In the genomic region with DNA sequence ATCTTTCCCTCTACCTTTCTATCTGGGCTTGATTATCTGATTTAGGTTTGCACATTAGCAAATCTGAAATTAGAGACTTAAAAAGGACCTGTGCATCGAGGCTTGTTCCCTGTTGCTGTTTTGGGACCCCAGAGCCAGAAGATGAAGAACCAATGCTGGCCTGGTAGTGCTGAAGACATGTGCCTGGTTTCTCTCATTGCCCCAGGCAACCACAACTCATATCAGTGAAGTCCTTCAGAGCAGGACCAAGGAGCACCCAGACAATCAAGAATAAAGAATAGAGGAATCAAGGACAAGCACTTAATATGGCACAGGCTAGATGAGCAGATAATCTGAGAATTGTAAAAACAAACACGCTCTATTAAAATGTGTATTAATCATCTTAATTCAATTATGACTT, we compare ENCODE assay signal across 29 cellular contexts.
DNase-seq lines count a peak whose midpoint lies in the region; ATAC-seq and TF ChIP-seq lines count a peak whose summit lies in the region.
"Had no signal": no experiment of that assay in that cellular context is flagged by ENCODE, and none has a peak within 500 bp of the region (broad histone marks: within the 10 kb centered on the region; RNA-seq: fewer than 3 reads in every experiment).

No MANE protein-coding gene starts in this region.

- ATAC-seq in WTC11: no peak
- ATAC-seq in HG02571 (IDR thresholded peaks at IDR 0.05; ENCODE audit: unreplicated experiment): no peak
- ATAC-seq: A549; CD8-positive, alpha-beta T cell had no signal

- H3K27ac Mint-ChIP-seq in WTC11: peak overlapping the region; percentile 4; the same call in 1 of the 2 replicates
- no peak overlapping the region for H3K27ac Mint-ChIP-seq in progenitor cell of endocrine pancreas
- H3K27ac Mint-ChIP-seq: B cell; CD14-positive monocyte; CD4-positive, alpha-beta memory T cell; CD4-positive, alpha-beta T cell; CD4-positive, CD25-positive, alpha-beta regulatory T cell; CD8-positive, alpha-beta memory T cell; CD8-positive, alpha-beta T cell had no signal

- peak; percentile 53 for DNase-seq in M059J (ENCODE audit: low read depth)
- no peak for DNase-seq in WTC11 (ENCODE audit: low spot score)
- DNase-seq in islet precursor cell: peak; percentile 62
- no peak for DNase-seq in NCI-H510A (lab: John Stamatoyannopoulos, UW)
- no peak for DNase-seq in progenitor cell of endocrine pancreas (ENCODE audit: low spot score, unreplicated experiment)
- DNase-seq: 8988T; ACHN; AML-193; BE2C; C1 segment of cervical spinal cord; Caco-2; Calu3; CD4-positive, alpha-beta memory T cell; CD4-positive, alpha-beta T cell; CD4-positive, CD25-positive, alpha-beta regulatory T cell; CD8-positive, alpha-beta memory T cell; CD8-positive, alpha-beta T cell; COR-L47; DMS 273 treated with DMSO at 0.1 percent for 48 hours; DMS153; DMS53; DMS79; DMS79 treated with DMSO at 0.1 percent for 48 hours; DND-41; EL had no signal

- CTCF ChIA-PET in WTC11 (lab: Charles Lee): interaction anchor here (1.6 to 1.7 kb wide), 2 partner anchors 280 to 340 kb away, joined by 4 to 6 read pairs; no protein-coding TSS in a partner anchor

- TF ChIP-seq CTCF in WTC11 (IDR thresholded peaks at IDR 0.05): no peak
- TF ChIP-seq CTCF in progenitor cell of endocrine pancreas (IDR thresholded peaks at IDR 0.05; ENCODE audit: unreplicated experiment): no peak

- POLR2A ChIA-PET in WTC11 (lab: Charles Lee): no interaction called here

- H3K27me3 Mint-ChIP-seq in WTC11 (ENCODE audit: low read depth) (no peaks in the 10 kb centered on the region), progenitor cell of endocrine pancreas (no peaks in the 10 kb centered on the region)
- H3K27me3 Mint-ChIP-seq: B cell; CD4-positive, alpha-beta memory T cell; CD4-positive, alpha-beta T cell; CD4-positive, CD25-positive, alpha-beta regulatory T cell; CD8-positive, alpha-beta memory T cell had no signal

- H3K36me3 Mint-ChIP-seq in WTC11 (no peaks in the 10 kb centered on the region), progenitor cell of endocrine pancreas (ENCODE audit: insufficient read depth) (no peaks in the 10 kb centered on the region)
- H3K36me3 Mint-ChIP-seq: CD14-positive monocyte; CD4-positive, alpha-beta memory T cell; CD4-positive, CD25-positive, alpha-beta regulatory T cell; CD8-positive, alpha-beta memory T cell; CD8-positive, alpha-beta T cell had no signal

- H3K9me3 Mint-ChIP-seq in WTC11: peaks cover 4% of the 10 kb centered on the region
- H3K9me3 Mint-ChIP-seq in progenitor cell of endocrine pancreas (ENCODE audit: low read depth): no peaks in the 10 kb centered on the region

- H3K4me3 Mint-ChIP-seq in WTC11 (no peak overlapping the region), progenitor cell of endocrine pancreas (ENCODE audit: low read depth) (no peak overlapping the region)
- H3K4me3 Mint-ChIP-seq: B cell; CD14-positive monocyte; CD4-positive, alpha-beta memory T cell; CD4-positive, alpha-beta T cell; CD4-positive, CD25-positive, alpha-beta regulatory T cell; CD8-positive, alpha-beta memory T cell; CD8-positive, alpha-beta T cell had no signal

- no peaks in the 10 kb centered on the region for H3K4me1 Mint-ChIP-seq in WTC11
- H3K4me1 Mint-ChIP-seq in progenitor cell of endocrine pancreas (ENCODE audit: low read depth): no peaks in the 10 kb centered on the region
- H3K4me1 Mint-ChIP-seq: B cell; CD14-positive monocyte; CD4-positive, alpha-beta memory T cell; CD4-positive, CD25-positive, alpha-beta regulatory T cell; CD8-positive, alpha-beta memory T cell had no signal

TF ChIP-seq in WTC11, 78 proteins besides CTCF, POLR2A, EP300 and RAD21 (continues in another document):
- TF ChIP-seq ZNF138 (CRISPR knock-in tag; conservative IDR thresholded peaks at IDR 0.05) (no peak), TP53 (CRISPR knock-in tag; IDR thresholded peaks at IDR 0.05) (no peak), ZNF263 (CRISPR knock-in tag; IDR thresholded peaks at IDR 0.05; ENCODE audit: low read depth) (no peak), IRF2 (CRISPR knock-in tag; IDR thresholded peaks at IDR 0.05; ENCODE audit: borderline replicate concordance, low read depth) (no peak), ZNF423 (CRISPR knock-in tag; IDR thresholded peaks at IDR 0.05) (no peak)
- TF ChIP-seq, protein P1, sequence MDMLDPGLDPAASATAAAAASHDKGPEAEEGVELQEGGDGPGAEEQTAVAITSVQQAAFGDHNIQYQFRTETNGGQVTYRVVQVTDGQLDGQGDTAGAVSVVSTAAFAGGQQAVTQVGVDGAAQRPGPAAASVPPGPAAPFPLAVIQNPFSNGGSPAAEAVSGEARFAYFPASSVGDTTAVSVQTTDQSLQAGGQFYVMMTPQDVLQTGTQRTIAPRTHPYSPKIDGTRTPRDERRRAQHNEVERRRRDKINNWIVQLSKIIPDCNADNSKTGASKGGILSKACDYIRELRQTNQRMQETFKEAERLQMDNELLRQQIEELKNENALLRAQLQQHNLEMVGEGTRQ (CRISPR knock-in tag; IDR thresholded peaks at IDR 0.05): no peak
- TF ChIP-seq, protein P2, sequence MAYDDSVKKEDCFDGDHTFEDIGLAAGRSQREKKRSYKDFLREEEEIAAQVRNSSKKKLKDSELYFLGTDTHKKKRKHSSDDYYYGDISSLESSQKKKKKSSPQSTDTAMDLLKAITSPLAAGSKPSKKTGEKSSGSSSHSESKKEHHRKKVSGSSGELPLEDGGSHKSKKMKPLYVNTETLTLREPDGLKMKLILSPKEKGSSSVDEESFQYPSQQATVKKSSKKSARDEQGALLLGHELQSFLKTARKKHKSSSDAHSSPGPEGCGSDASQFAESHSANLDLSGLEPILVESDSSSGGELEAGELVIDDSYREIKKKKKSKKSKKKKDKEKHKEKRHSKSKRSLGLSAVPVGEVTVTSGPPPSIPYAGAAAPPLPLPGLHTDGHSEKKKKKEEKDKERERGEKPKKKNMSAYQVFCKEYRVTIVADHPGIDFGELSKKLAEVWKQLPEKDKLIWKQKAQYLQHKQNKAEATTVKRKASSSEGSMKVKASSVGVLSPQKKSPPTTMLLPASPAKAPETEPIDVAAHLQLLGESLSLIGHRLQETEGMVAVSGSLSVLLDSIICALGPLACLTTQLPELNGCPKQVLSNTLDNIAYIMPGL (CRISPR knock-in tag; IDR thresholded peaks at IDR 0.05): no peak
- TF ChIP-seq, protein P3, sequence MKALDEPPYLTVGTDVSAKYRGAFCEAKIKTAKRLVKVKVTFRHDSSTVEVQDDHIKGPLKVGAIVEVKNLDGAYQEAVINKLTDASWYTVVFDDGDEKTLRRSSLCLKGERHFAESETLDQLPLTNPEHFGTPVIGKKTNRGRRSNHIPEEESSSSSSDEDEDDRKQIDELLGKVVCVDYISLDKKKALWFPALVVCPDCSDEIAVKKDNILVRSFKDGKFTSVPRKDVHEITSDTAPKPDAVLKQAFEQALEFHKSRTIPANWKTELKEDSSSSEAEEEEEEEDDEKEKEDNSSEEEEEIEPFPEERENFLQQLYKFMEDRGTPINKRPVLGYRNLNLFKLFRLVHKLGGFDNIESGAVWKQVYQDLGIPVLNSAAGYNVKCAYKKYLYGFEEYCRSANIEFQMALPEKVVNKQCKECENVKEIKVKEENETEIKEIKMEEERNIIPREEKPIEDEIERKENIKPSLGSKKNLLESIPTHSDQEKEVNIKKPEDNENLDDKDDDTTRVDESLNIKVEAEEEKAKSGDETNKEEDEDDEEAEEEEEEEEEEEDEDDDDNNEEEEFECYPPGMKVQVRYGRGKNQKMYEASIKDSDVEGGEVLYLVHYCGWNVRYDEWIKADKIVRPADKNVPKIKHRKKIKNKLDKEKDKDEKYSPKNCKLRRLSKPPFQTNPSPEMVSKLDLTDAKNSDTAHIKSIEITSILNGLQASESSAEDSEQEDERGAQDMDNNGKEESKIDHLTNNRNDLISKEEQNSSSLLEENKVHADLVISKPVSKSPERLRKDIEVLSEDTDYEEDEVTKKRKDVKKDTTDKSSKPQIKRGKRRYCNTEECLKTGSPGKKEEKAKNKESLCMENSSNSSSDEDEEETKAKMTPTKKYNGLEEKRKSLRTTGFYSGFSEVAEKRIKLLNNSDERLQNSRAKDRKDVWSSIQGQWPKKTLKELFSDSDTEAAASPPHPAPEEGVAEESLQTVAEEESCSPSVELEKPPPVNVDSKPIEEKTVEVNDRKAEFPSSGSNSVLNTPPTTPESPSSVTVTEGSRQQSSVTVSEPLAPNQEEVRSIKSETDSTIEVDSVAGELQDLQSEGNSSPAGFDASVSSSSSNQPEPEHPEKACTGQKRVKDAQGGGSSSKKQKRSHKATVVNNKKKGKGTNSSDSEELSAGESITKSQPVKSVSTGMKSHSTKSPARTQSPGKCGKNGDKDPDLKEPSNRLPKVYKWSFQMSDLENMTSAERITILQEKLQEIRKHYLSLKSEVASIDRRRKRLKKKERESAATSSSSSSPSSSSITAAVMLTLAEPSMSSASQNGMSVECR (CRISPR knock-in tag; IDR thresholded peaks at IDR 0.05; ENCODE audit: borderline replicate concordance): no peak
- TF ChIP-seq, protein P4, sequence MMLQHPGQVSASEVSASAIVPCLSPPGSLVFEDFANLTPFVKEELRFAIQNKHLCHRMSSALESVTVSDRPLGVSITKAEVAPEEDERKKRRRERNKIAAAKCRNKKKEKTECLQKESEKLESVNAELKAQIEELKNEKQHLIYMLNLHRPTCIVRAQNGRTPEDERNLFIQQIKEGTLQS (CRISPR knock-in tag; conservative IDR thresholded peaks at IDR 0.05): no peak

Comparison
In these comparisons a context has a peak if more than half of its experiments do, and no peak if none do; other contexts are left out.
1. DNase-seq: peak in M059J (single experiment) and islet precursor cell (single experiment); none in WTC11 (single experiment), NCI-H510A (single experiment) and progenitor cell of endocrine pancreas (single experiment).